ENCODE assay signal across 19 cellular contexts in the genomic region with DNA sequence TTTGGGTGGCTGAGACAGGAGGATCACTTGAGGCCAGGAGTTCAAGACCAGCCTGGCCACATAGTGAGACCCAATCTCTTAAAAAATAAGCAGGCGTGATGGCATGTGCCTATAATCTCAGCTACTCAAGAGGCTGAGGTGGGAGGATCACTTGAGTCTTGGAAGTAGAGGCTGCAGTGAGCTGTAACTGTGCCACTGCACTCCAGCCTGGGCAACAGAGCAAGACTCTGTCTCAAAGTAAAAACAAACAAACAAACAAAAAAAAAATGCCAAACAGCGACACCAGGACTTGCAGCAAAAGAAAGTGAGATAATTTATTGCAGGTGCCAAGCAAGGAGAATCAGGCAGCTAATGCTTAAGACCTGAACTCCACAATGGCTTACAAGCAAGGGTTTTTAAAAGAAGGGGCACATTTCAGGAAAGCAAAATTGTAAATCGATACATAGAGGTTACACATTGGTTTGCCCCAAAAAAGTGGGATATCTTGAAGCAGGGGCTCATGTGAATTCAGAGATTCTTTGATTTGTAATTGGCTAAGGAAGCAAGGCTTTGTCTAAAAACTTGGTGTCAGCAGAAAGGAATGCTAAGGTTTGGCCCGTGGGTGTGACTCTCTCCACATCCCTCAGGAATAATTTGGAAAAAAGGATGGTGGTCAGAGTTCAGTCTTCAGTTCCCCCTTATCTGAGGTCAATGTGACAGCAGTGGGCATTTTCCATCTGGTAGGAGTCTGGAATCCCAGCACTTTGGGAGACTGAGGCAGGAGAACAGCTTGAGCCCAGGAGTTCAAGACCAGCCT. TPM values are rescaled to one million over a fixed set of nuclear protein-coding genes. Genes with fewer than 3 reads are reported as not detected.
DNase-seq lines count a peak whose midpoint lies in the region; ATAC-seq, FAIRE-seq and TF ChIP-seq lines count a peak whose summit lies in the region.
"Had no signal": no experiment of that assay in that cellular context is flagged by ENCODE, and none has a peak within 500 bp of the region (broad histone marks: within the 10 kb centered on the region; RNA-seq: fewer than 3 reads in every experiment).

No MANE protein-coding gene starts in this region.

- TF ChIP-seq POLR2A in IMR-90 (IDR thresholded peaks at IDR 0.05; ENCODE audit: low read depth, low read length) = no peak

- no peak overlapping the region for H4K91ac ChIP-seq in IMR-90 (ENCODE audit: insufficient read depth, low read depth, low read length)

- dilution Hi-C loops in IMR-90 (cut with HindIII; ENCODE audit: low sequenced_read_pairs, unreplicated experiment) = no loop called here

- no peak overlapping the region for H3K9ac ChIP-seq in IMR-90 (ENCODE audit: low read depth, low read length)

- H2BK5ac ChIP-seq in IMR-90 (ENCODE audit: low read depth, low read length, poor library complexity, severe bottlenecking) = no peak overlapping the region

- TF ChIP-seq CTCF in IMR-90 (conservative IDR thresholded peaks at IDR 0.05; ENCODE audit: low read depth, low read length) (no peak), cardiac fibroblast (IDR thresholded peaks at IDR 0.05; ENCODE audit: low read depth, low read length) (no peak)

- POLR2A ChIA-PET in IMR-90 (lab: Charles Lee; ENCODE audit: unreplicated experiment) = no interaction called here

- H3K4ac ChIP-seq in IMR-90 (ENCODE audit: low read depth, low read length) = 0 out of 2 replicates have a peak overlapping the region, but pooled peaks have one; percentile 15

- no peaks in the 10 kb centered on the region; the same call in 1 of the 2 replicates for H3K9me3 ChIP-seq in IMR-90 (ENCODE audit: control insufficient read depth, insufficient read depth, low read length)
- H3K9me3 ChIP-seq: ascending aorta, colonic mucosa had no signal

- H3K4me1 ChIP-seq in IMR-90 (ENCODE audit: control insufficient read depth, insufficient read depth, low read length) = peaks cover 8% of the 10 kb centered on the region
- H3K4me1 ChIP-seq: colonic mucosa had no signal

- intact Hi-C loops in IMR-90 (cut with micrococcal nuclease) = no loop called here

- no peak overlapping the region for H2BK120ac ChIP-seq in IMR-90 (ENCODE audit: low read depth, low read length)

- ATAC-seq in IMR-90 (ENCODE audit: low read depth) (peak; percentile 10; the same call in 1 of the 2 replicates), HG02852 (IDR thresholded peaks at IDR 0.05; ENCODE audit: unreplicated experiment) (no peak), HG02870 (IDR thresholded peaks at IDR 0.05; ENCODE audit: unreplicated experiment) (no peak)
- ATAC-seq: naive thymus-derived CD4-positive, alpha-beta T cell had no signal

- no peak overlapping the region for H2AK5ac ChIP-seq in IMR-90 (ENCODE audit: low read depth, low read length)

- peaks cover 4% of the 10 kb centered on the region; the same call in 1 of the 2 replicates for H3K9me1 ChIP-seq in IMR-90 (ENCODE audit: insufficient read depth, low read length)

- in situ Hi-C loops in IMR-90 (cut with MboI; ENCODE audit: low sequenced_read_pairs) = no loop called here

- no peak overlapping the region for H2AFZ ChIP-seq in IMR-90 (replicated peaks; ENCODE audit: low read length, poor library complexity)

- DNase-seq in EL (peak; percentile 55), IMR-90 (peak; percentile 27), cardiac fibroblast (ENCODE audit: low read depth in 2 of 2) (peak; percentile 22 to 35), renal cortical epithelial cell (ENCODE audit: low read depth) (peak; percentile 15), HTR-8/SVneo (ENCODE audit: insufficient read length, low spot score) (no peak)
- no peak for DNase-seq in activated naive CD4-positive, alpha-beta T cell treated with Interleukin-2 at 50 U/mL for 16 hours
- DNase-seq: activated CD4-positive, CD25-positive, alpha-beta regulatory T cell treated with anti-CD3 and anti-CD28 coated beads, Interleukin-2, amount 50 U/mL, for 72 hours; colonic mucosa; naive thymus-derived CD4-positive, alpha-beta T cell; NCI-H187 treated with DMSO at 0.1 percent for 48 hours; NCI-H446 treated with DMSO at 0.1 percent for 48 hours; small intestine; stimulated activated CD4-positive, alpha-beta T cell treated with anti-CD3 and anti-CD28 coated beads, Interleukin-4, amount 100 ng/mL, for 4 hours; stimulated activated CD8-positive, alpha-beta memory T cell treated with anti-CD3 and anti-CD28 coated beads, Interleukin-4, amount 100 ng/mL, for 48 hours; T-helper 9 cell had no signal

- H3K27me3 ChIP-seq in IMR-90 (ENCODE audit: control insufficient read depth, insufficient read depth, low read length) = no peaks in the 10 kb centered on the region
- H3K27me3 ChIP-seq: ascending aorta, colonic mucosa had no signal

- no peak for FAIRE-seq in HTR-8/SVneo (lab: Jason Lieb, UNC)
- FAIRE-seq: small intestine had no signal

- no peak overlapping the region for H2BK20ac ChIP-seq in IMR-90 (ENCODE audit: low read depth, low read length)

- no peak overlapping the region for H3K23ac ChIP-seq in IMR-90 (ENCODE audit: low read depth, low read length)

- CTCF ChIA-PET in IMR-90 (lab: Yijun Ruan, JAX) = no interaction called here

- no peak overlapping the region for H3K14ac ChIP-seq in IMR-90 (replicated peaks; ENCODE audit: low read depth, low read length)

- H3K4me2 ChIP-seq in IMR-90 (ENCODE audit: low read depth, low read length) = no peak overlapping the region

- H4K8ac ChIP-seq in IMR-90 (ENCODE audit: low read depth in 2 of 2, low read length in 2 of 2) = 0 out of 4 replicates have a peak overlapping the region, but pooled peaks of 1 of the 2 experiments have one; percentile 4

- WGBS in IMR-90 (ENCODE audit: extremely low coverage in 2 of 2, insufficient read length in 1 of 2), 2 experiments = 100% methylated on average over 1 of the region's 4 CpGs; no CpG with 5 or more reads in 1 of the 2 experiments

- no peak overlapping the region for H3K18ac ChIP-seq in IMR-90 (ENCODE audit: low read depth, low read length)

- no peak overlapping the region for H2BK15ac ChIP-seq in IMR-90 (ENCODE audit: low read depth, low read length)

- no peak for TF ChIP-seq RAD21 in IMR-90 (IDR thresholded peaks at IDR 0.05; ENCODE audit: low read length)

- no peaks in the 10 kb centered on the region for H4K20me1 ChIP-seq in IMR-90 (ENCODE audit: insufficient read depth, low read length)

- no peak overlapping the region for H3K56ac ChIP-seq in IMR-90 (ENCODE audit: extremely low read depth, insufficient read depth, low read length)

- no peaks in the 10 kb centered on the region for H3K36me3 ChIP-seq in IMR-90 (ENCODE audit: control insufficient read depth, insufficient read depth, low read length)
- H3K36me3 ChIP-seq: ascending aorta, colonic mucosa had no signal

- no peak overlapping the region for H3K27ac ChIP-seq in IMR-90 (ENCODE audit: insufficient read depth, low read length)
- H3K27ac ChIP-seq: ascending aorta, colonic mucosa had no signal

- H3K79me1 ChIP-seq in IMR-90 (ENCODE audit: low read depth in 1 of 2, low read length in 2 of 2) = no peaks in the 10 kb centered on the region

- H2AK9ac ChIP-seq in IMR-90 (replicated peaks; ENCODE audit: low read depth, low read length, poor library complexity) = no peak overlapping the region

- BruUV-seq in IMR-90 (replicated peaks; lab: Mats Ljungman, UMichigan) = no TSS peak

- no peak overlapping the region for H4K5ac ChIP-seq in IMR-90 (ENCODE audit: low read depth, low read length)

- H3K4me3 ChIP-seq in IMR-90 (ENCODE audit: insufficient read depth, low read depth, low read length) (no peak overlapping the region), cardiac fibroblast (replicated peaks in 1 of 2; ENCODE audit: low read depth in 2 of 2, low read length in 2 of 2) (no peak overlapping the region)
- H3K4me3 ChIP-seq: ascending aorta, colonic mucosa, lung had no signal

TF ChIP-seq in IMR-90, 13 proteins besides CTCF, POLR2A, EP300 and RAD21:
- TF ChIP-seq RCOR1 (IDR thresholded peaks at IDR 0.05; ENCODE audit: insufficient replicate concordance, low read length) (no peak), MAFK (IDR thresholded peaks at IDR 0.05; ENCODE audit: low read depth, low read length) (peak; percentile 83)

RNA-seq across cellular contexts. Expression of gene MPI, which starts 5.2 kb away (rescaled TPM):
- 61.4 and 91.8 TPM in 2 replicates for total RNA-seq in IMR-90 (2012; rRNA removed)
- 80.1 and 81.1 TPM in 2 replicates for polyA plus RNA-seq in IMR-90 (2012; rRNA removed)
- 68.1 and 94.5 TPM in 2 replicates for polyA plus RNA-seq in IMR-90 (2012; cell fraction: cytosol; rRNA removed)
- 73.5 and 116 TPM in 2 replicates for polyA plus RNA-seq in IMR-90 (2012; cell fraction: nucleus; rRNA removed; ENCODE audit: low replicate concordance)
- total RNA-seq in renal cortical epithelial cell = 57.3 and 86.6 TPM in 2 replicates

RNA-seq across cellular contexts. Expression of gene SCAMP2, which starts 11.5 kb away (rescaled TPM):
- total RNA-seq in IMR-90 (2012; rRNA removed) = 23.3 and 25.8 TPM in 2 replicates
- 108 and 111 TPM in 2 replicates for polyA plus RNA-seq in IMR-90 (2012; rRNA removed)
- polyA plus RNA-seq in IMR-90 (2012; cell fraction: cytosol; rRNA removed) = 47.2 and 71.4 TPM in 2 replicates
- 52.8 and 64.1 TPM in 2 replicates for polyA plus RNA-seq in IMR-90 (2012; cell fraction: nucleus; rRNA removed; ENCODE audit: low replicate concordance)
- 19.4 and 64.5 TPM in 2 replicates for total RNA-seq in renal cortical epithelial cell

RNA-seq across cellular contexts. Expression of gene FAM219B, which starts 22.0 kb away (rescaled TPM):
- total RNA-seq in IMR-90 (2012; rRNA removed) = 20.3 and 24.9 TPM in 2 replicates
- polyA plus RNA-seq in IMR-90 (2012; rRNA removed) = 40.8 and 48.7 TPM in 2 replicates
- polyA plus RNA-seq in IMR-90 (2012; cell fraction: cytosol; rRNA removed) = 20.9 and 24.3 TPM in 2 replicates
- 154 and 222 TPM in 2 replicates for polyA plus RNA-seq in IMR-90 (2012; cell fraction: nucleus; rRNA removed; ENCODE audit: low replicate concordance)
- total RNA-seq in renal cortical epithelial cell = 34.9 and 47.0 TPM in 2 replicates

RNA-seq across cellular contexts. Expression of gene ULK3, which starts 41.7 kb away (rescaled TPM):
- total RNA-seq in IMR-90 (2012; rRNA removed) (8.6 and 11.8 TPM in 2 replicates), renal cortical epithelial cell (13.4 and 20.4 TPM in 2 replicates)
- 22.7 and 24.7 TPM in 2 replicates for polyA plus RNA-seq in IMR-90 (2012; rRNA removed)
- polyA plus RNA-seq in IMR-90 (2012; cell fraction: cytosol; rRNA removed) = 10.2 and 12.4 TPM in 2 replicates
- polyA plus RNA-seq in IMR-90 (2012; cell fraction: nucleus; rRNA removed; ENCODE audit: low replicate concordance) = 160 and 201 TPM in 2 replicates

RNA-seq across cellular contexts. Expression of gene COX5A, which starts 53.2 kb away (rescaled TPM):
- 24.7 and 39.8 TPM in 2 replicates for total RNA-seq in IMR-90 (2012; rRNA removed)
- polyA plus RNA-seq in IMR-90 (2012; rRNA removed) = 135 and 141 TPM in 2 replicates
- polyA plus RNA-seq in IMR-90 (2012; cell fraction: cytosol; rRNA removed) = 167 and 235 TPM in 2 replicates
- polyA plus RNA-seq in IMR-90 (2012; cell fraction: nucleus; rRNA removed; ENCODE audit: low replicate concordance) = 76.5 and 78.8 TPM in 2 replicates
- 48.4 and 71.7 TPM in 2 replicates for total RNA-seq in renal cortical epithelial cell

Comparison
In these comparisons a context has a peak if more than half of its experiments do, and no peak if none do; other contexts are left out.
1. DNase-seq: peak in EL (single experiment), IMR-90 (single experiment), cardiac fibroblast (2 of 2) and renal cortical epithelial cell (single experiment); none in HTR-8/SVneo (single experiment) and activated naive CD4-positive, alpha-beta T cell treated with Interleukin-2 at 50 U/mL for 16 hours (single experiment).